ENCODE assay signal across 8 cellular contexts in genomic region chr17:33292184-33292980, GRCh38. TPM values are rescaled to one million over a fixed set of nuclear protein-coding genes. Genes with fewer than 3 reads are reported as not detected.
DNase-seq lines count a peak whose midpoint lies in the region; ATAC-seq lines count a peak whose summit lies in the region.

No MANE protein-coding gene starts in this region.

- DNase-seq in AG20443 (ENCODE audit: low spot score) (peak; percentile 34), HCEC 1CT (peak; percentile 2), cerebellum (ENCODE audit: low spot score) (peak; percentile 45), mesenchymal stem cell (peak; percentile 58), amniotic stem cell (lab: John Stamatoyannopoulos, UW) (no peak), NCI-H774 (lab: John Stamatoyannopoulos, UW) (no peak), NCI-H128 (lab: John Stamatoyannopoulos, UW; ENCODE audit: unreplicated experiment) (no peak)

- no peak overlapping the region for H3K9ac ChIP-seq in mesenchymal stem cell (ENCODE audit: low read length)

- no peak overlapping the region for H2BK5ac ChIP-seq in mesenchymal stem cell (ENCODE audit: low read depth, low read length, poor library complexity, severe bottlenecking)

- WGBS in mesenchymal stem cell, result under 1% methylated on average over 58 of the region's 72 CpGs

- H3K23ac ChIP-seq in mesenchymal stem cell (ENCODE audit: low read length in 2 of 2), result peak overlapping the region in 1 of 2 experiments; percentile 10

- no peak overlapping the region for H3K27ac ChIP-seq in mesenchymal stem cell (ENCODE audit: low read length, poor library complexity, severe bottlenecking)

- H2AK5ac ChIP-seq in mesenchymal stem cell (ENCODE audit: low read length, severe bottlenecking), result no peak overlapping the region

- peaks cover 16% of the 10 kb centered on the region for H3K4me1 ChIP-seq in mesenchymal stem cell (ENCODE audit: control insufficient read depth, insufficient read depth, low read depth, low read length)

- H3K4ac ChIP-seq in mesenchymal stem cell (ENCODE audit: low read depth in 1 of 2, low read length in 2 of 2), result peak overlapping the region; percentile 18 to 49

- peaks cover 36 to 91% of the 10 kb centered on the region in 2 experiments for H3K27me3 ChIP-seq in mesenchymal stem cell (ENCODE audit: control insufficient read depth in 1 of 2, insufficient read depth in 1 of 2, low read length in 2 of 2)

- peak overlapping the region; percentile 92 for H3K4me2 ChIP-seq in mesenchymal stem cell (ENCODE audit: low read length, poor library complexity, severe bottlenecking)

- no peaks in the 10 kb centered on the region for H3K9me3 ChIP-seq in mesenchymal stem cell (ENCODE audit: control insufficient read depth, low read length)

- H3K14ac ChIP-seq in mesenchymal stem cell (ENCODE audit: low read length in 2 of 2), result no peak overlapping the region

- H2BK120ac ChIP-seq in mesenchymal stem cell (ENCODE audit: low read depth, low read length), result peak overlapping the region; percentile 68

- H3K79me1 ChIP-seq in mesenchymal stem cell (replicated peaks; ENCODE audit: low read length, poor library complexity, severe bottlenecking), result no peaks in the 10 kb centered on the region

- H2BK15ac ChIP-seq in mesenchymal stem cell (ENCODE audit: low read depth, poor library complexity, severe bottlenecking), result peak overlapping the region; percentile 17

- H3K36me3 ChIP-seq in mesenchymal stem cell (ENCODE audit: control insufficient read depth in 1 of 2, insufficient read depth in 2 of 2, low read depth in 1 of 2, low read length in 2 of 2), result no peaks in the 10 kb centered on the region

- H3K18ac ChIP-seq in mesenchymal stem cell (ENCODE audit: low read depth in 1 of 2, low read length in 2 of 2), result no peak overlapping the region

- peak overlapping the region in 1 of 2 experiments; percentile 61 for H2BK12ac ChIP-seq in mesenchymal stem cell (ENCODE audit: low read length in 2 of 2)

- H4K8ac ChIP-seq in mesenchymal stem cell (ENCODE audit: low read length), result no peak overlapping the region

- H4K91ac ChIP-seq in mesenchymal stem cell (ENCODE audit: low read length), result no peak overlapping the region

- peak overlapping the region in 1 of 2 experiments; percentile 45 for H3K4me3 ChIP-seq in mesenchymal stem cell (ENCODE audit: insufficient read depth in 1 of 2, low read depth in 1 of 2, low read length in 2 of 2)

- H2AFZ ChIP-seq in mesenchymal stem cell (ENCODE audit: low read depth, low read length), result peak overlapping the region; percentile 72

- no peak for ATAC-seq in HG03432 (IDR thresholded peaks at IDR 0.05; ENCODE audit: unreplicated experiment)

RNA-seq across cellular contexts. Expression of gene ASIC2, which starts 0.7 kb away (rescaled TPM):
- total RNA-seq in cerebellum, result 21.1 TPM
- 0.73 TPM for polyA plus RNA-seq in mesenchymal stem cell (2013, experiment 1 of 2)
- polyA plus RNA-seq in mesenchymal stem cell (2013, experiment 2 of 2), result 0.62 TPM

Comparison
In these comparisons a context has a peak if more than half of its experiments do, and no peak if none do; other contexts are left out.
1. DNase-seq: peak in AG20443 (single experiment), HCEC 1CT (single experiment), cerebellum (single experiment) and mesenchymal stem cell (single experiment); none in amniotic stem cell (single experiment), NCI-H774 (single experiment) and NCI-H128 (single experiment).